ENCODE assay signal across 8 cellular contexts in genomic region chr22:46542011-46542985, GRCh38. TPM values are rescaled to one million over a fixed set of nuclear protein-coding genes. Genes with fewer than 3 reads are reported as not detected.
DNase-seq lines count a peak whose midpoint lies in the region; ATAC-seq and TF ChIP-seq lines count a peak whose summit lies in the region.

No MANE protein-coding gene starts in this region.

- no peaks in the 10 kb centered on the region for H3K36me3 Mint-ChIP-seq in CD8-positive, alpha-beta T cell
- H3K36me3 Mint-ChIP-seq in activated CD4-positive, alpha-beta T cell treated with anti-CD3 and anti-CD28 coated beads, Interleukin-2, amount 10 ng/mL, durations not matched to agents 7 days and 5 days (ENCODE audit: low read depth): no peaks in the 10 kb centered on the region

- intact Hi-C loops in CD8-positive, alpha-beta T cell (cut with DNase I, micrococcal nuclease): loop anchor here (1.0 to 10.0 kb wide), 5 partner anchors 171 to 547 kb away; no protein-coding TSS in a partner anchor

- TF ChIP-seq CTCF in CD8-positive, alpha-beta T cell (IDR thresholded peaks at IDR 0.05): peak; percentile 79
- peak; percentile 75 for TF ChIP-seq CTCF in coronary artery (IDR thresholded peaks at IDR 0.05)

- peaks cover 7% of the 10 kb centered on the region for H3K4me1 Mint-ChIP-seq in CD8-positive, alpha-beta T cell (ENCODE audit: low read depth)
- no peaks in the 10 kb centered on the region for H3K4me1 Mint-ChIP-seq in activated CD4-positive, alpha-beta T cell treated with anti-CD3 and anti-CD28 coated beads, Interleukin-2, amount 10 ng/mL, durations not matched to agents 7 days and 5 days

- H3K9me3 Mint-ChIP-seq in CD8-positive, alpha-beta T cell: no peaks in the 10 kb centered on the region
- no peaks in the 10 kb centered on the region for H3K9me3 Mint-ChIP-seq in activated CD4-positive, alpha-beta T cell treated with anti-CD3 and anti-CD28 coated beads, Interleukin-2, amount 10 ng/mL, durations not matched to agents 7 days and 5 days

- H3K27me3 ChIP-seq in CD8-positive, alpha-beta T cell (ENCODE audit: insufficient read depth, low read length): peaks cover 5% of the 10 kb centered on the region

- H3K4me1 ChIP-seq in CD8-positive, alpha-beta T cell (ENCODE audit: insufficient read depth, low read length): no peaks in the 10 kb centered on the region

- ATAC-seq in CD8-positive, alpha-beta T cell: peak; percentile 100
- ATAC-seq in GM21737 (IDR thresholded peaks at IDR 0.05; ENCODE audit: unreplicated experiment) (peak; percentile 78), HG03135 (IDR thresholded peaks at IDR 0.05; ENCODE audit: unreplicated experiment) (no peak)

- POLR2A ChIA-PET in CD8-positive, alpha-beta T cell (lab: Charles Lee): interaction anchor here (0.7 kb wide), 1 partner anchor 175 kb away, joined by 3 read pairs; no protein-coding TSS in a partner anchor
- POLR2A ChIA-PET in activated CD4-positive, alpha-beta T cell treated with anti-CD3 and anti-CD28 coated beads, Interleukin-2, amount 10 ng/mL, durations not matched to agents 7 days and 5 days (lab: Charles Lee): no interaction called here

- CTCF ChIA-PET in CD8-positive, alpha-beta T cell (lab: Charles Lee): interaction anchor here (0.7 to 4.5 kb wide), 14 partner anchors 8 to 501 kb away, joined by 3 to 57 read pairs (median 4); no protein-coding TSS in a partner anchor
- CTCF ChIA-PET in activated CD4-positive, alpha-beta T cell treated with anti-CD3 and anti-CD28 coated beads, Interleukin-2, amount 10 ng/mL, durations not matched to agents 7 days and 5 days (lab: Charles Lee): interaction anchor here (0.8 to 2.4 kb wide), 3 partner anchors 173 to 217 kb away, joined by 3 to 8 read pairs (median 4); no protein-coding TSS in a partner anchor

- H3K27ac ChIP-seq in CD8-positive, alpha-beta T cell (ENCODE audit: low read depth, low read length): no peak overlapping the region
- no peak overlapping the region for H3K27ac ChIP-seq in coronary artery

- peak; percentile 51 to 84 (median 66) for DNase-seq in CD8-positive, alpha-beta T cell
- DNase-seq in NCI-H345 treated with DMSO at 0.1 percent for 48 hours (lab: John Stamatoyannopoulos, UW; ENCODE audit: unreplicated experiment) (peak; percentile 16), coronary artery (ENCODE audit: low spot score) (no peak), lung microvascular endothelial cell (ENCODE audit: low read depth in 2 of 2) (peak; percentile 69 to 83)
- DNase-seq in activated CD4-positive, alpha-beta T cell treated with anti-CD3 and anti-CD28 coated beads, Interleukin-2, amount 10 ng/mL, durations not matched to agents 7 days and 5 days: peak; percentile 68
- peak; percentile 57 to 65 for DNase-seq in stimulated activated CD8-positive, alpha-beta memory T cell treated with anti-CD3 and anti-CD28 coated beads, Interleukin-15, amount 100 ng/mL, for 48 hours (ENCODE audit: low read depth in 2 of 2)

- H3K36me3 ChIP-seq in CD8-positive, alpha-beta T cell (ENCODE audit: insufficient read depth, low read length): no peaks in the 10 kb centered on the region

- no peaks in the 10 kb centered on the region for H3K9me3 ChIP-seq in CD8-positive, alpha-beta T cell (ENCODE audit: low read length)

- H3K27ac Mint-ChIP-seq in CD8-positive, alpha-beta T cell: no peak overlapping the region
- no peak overlapping the region for H3K27ac Mint-ChIP-seq in activated CD4-positive, alpha-beta T cell treated with anti-CD3 and anti-CD28 coated beads, Interleukin-2, amount 10 ng/mL, durations not matched to agents 7 days and 5 days

- peaks cover 44% of the 10 kb centered on the region for H3K27me3 Mint-ChIP-seq in CD8-positive, alpha-beta T cell (ENCODE audit: low read depth)
- peaks cover 29% of the 10 kb centered on the region for H3K27me3 Mint-ChIP-seq in activated CD4-positive, alpha-beta T cell treated with anti-CD3 and anti-CD28 coated beads, Interleukin-2, amount 10 ng/mL, durations not matched to agents 7 days and 5 days

- no peak overlapping the region for H3K4me3 Mint-ChIP-seq in CD8-positive, alpha-beta T cell
- no peak overlapping the region for H3K4me3 Mint-ChIP-seq in activated CD4-positive, alpha-beta T cell treated with anti-CD3 and anti-CD28 coated beads, Interleukin-2, amount 10 ng/mL, durations not matched to agents 7 days and 5 days

- no peak overlapping the region for H3K4me3 ChIP-seq in CD8-positive, alpha-beta T cell (ENCODE audit: low read depth, low read length)
- no peak overlapping the region for H3K4me3 ChIP-seq in coronary artery

RNA-seq across cellular contexts. Expression of gene CELSR1, which starts 4.9 kb away (rescaled TPM):
- total RNA-seq in CD8-positive, alpha-beta T cell: 1 to 10 TPM in 1 of 2 experiments, under 1 TPM in 1; 0.92 to 1.0 TPM
- total RNA-seq in activated CD4-positive, alpha-beta T cell treated with anti-CD3 and anti-CD28 coated beads, Interleukin-2, amount 10 ng/mL, durations not matched to agents 7 days and 5 days: under 1 TPM; 0.20 to 0.23 TPM
- 15.7 and 43.1 TPM in 2 replicates for total RNA-seq in lung microvascular endothelial cell
